ENCODE assay signal across 8 cellular contexts in the genomic region with DNA sequence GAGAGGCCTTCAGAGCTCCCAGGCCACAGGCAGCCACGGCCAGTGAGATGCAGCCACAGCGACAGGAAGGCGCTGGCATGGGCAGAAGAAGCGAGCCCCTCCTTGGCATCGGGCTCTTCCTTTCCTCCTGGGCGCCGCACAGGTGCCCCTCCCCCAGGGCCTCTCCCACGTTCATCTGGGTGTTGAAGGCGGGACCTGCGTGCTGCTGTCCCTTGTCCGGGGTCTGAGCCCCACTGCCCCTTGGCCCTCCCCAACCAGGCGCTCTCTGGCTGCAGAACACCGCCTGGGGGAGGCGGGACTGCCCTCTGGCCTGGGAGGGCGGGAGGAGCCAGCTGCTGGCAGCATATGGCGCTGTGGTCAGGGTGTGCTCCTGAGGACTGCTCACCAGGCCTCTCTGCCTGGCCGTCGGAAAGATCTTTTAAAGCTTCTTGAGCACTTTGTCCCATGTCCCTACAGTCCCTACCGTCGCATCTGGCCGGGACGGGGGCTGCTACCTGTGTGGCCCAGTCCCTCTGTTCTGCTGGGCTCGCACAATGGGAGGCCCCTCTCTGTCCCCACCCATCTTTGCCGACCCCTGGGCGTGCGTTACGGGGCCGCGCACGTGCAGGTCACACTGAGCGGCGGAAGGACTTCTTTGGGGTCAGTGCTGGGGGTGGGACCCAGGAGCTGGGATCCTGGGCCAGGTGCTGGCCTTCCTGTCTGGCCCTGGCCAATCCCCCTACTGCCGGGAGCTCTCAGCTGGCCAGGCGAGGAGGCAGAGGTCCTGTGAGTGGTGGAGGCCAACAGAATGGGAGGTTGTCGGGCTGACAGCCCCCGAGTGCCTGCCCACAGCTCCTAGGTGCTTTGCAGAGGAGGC. TPM values are rescaled to one million over a fixed set of nuclear protein-coding genes. Genes with fewer than 3 reads are reported as not detected.
A peak's percentile ranks its signal among the peaks of the same experiment; 100 is the strongest.
DNase-seq lines count a peak whose midpoint lies in the region; FAIRE-seq and TF ChIP-seq lines count a peak whose summit lies in the region.

No MANE protein-coding gene starts in this region.

- H3K9me3 ChIP-seq in tibial nerve: no peaks in the 10 kb centered on the region

- no peaks in the 10 kb centered on the region for H3K36me3 Mint-ChIP-seq in activated naive CD4-positive, alpha-beta T cell treated with anti-CD3 and anti-CD28 coated beads, Interleukin-2, amount 50 U/mL, for 24 hours
- H3K36me3 Mint-ChIP-seq in immature natural killer cell: no peaks in the 10 kb centered on the region

- no peaks in the 10 kb centered on the region for H3K27me3 ChIP-seq in tibial nerve

- H3K9me3 Mint-ChIP-seq in activated naive CD4-positive, alpha-beta T cell treated with anti-CD3 and anti-CD28 coated beads, Interleukin-2, amount 50 U/mL, for 24 hours: no peaks in the 10 kb centered on the region
- H3K9me3 Mint-ChIP-seq in immature natural killer cell: no peaks in the 10 kb centered on the region

- no peak for DNase-seq in activated naive CD4-positive, alpha-beta T cell treated with anti-CD3 and anti-CD28 coated beads, Interleukin-2, amount 50 U/mL, for 16 hours
- DNase-seq in immature natural killer cell (no peak), tibial nerve (ENCODE audit: low spot score in 2 of 2) (no peak), urothelium cell line (ENCODE audit: low spot score) (no peak), germinal center (ENCODE audit: low spot score) (no peak), D721Med (ENCODE audit: insufficient read length, low spot score) (no peak)

- no peaks in the 10 kb centered on the region for H3K27me3 Mint-ChIP-seq in activated naive CD4-positive, alpha-beta T cell treated with anti-CD3 and anti-CD28 coated beads, Interleukin-2, amount 50 U/mL, for 24 hours
- peaks cover 0 to 12% (median 0%) of the 10 kb centered on the region in 3 donors for H3K27me3 Mint-ChIP-seq in immature natural killer cell (ENCODE audit: low read depth in 3 of 3)

- TF ChIP-seq POLR2A in tibial nerve (IDR thresholded peaks at IDR 0.05): no peak

- H3K36me3 ChIP-seq in tibial nerve: peaks cover 0 to 44% (median 0%) of the 10 kb centered on the region in 3 donors

- no peak for TF ChIP-seq EP300 in tibial nerve (IDR thresholded peaks at IDR 0.05)

- H3K4me1 ChIP-seq in tibial nerve: peaks cover 0 to 51% (median 36%) of the 10 kb centered on the region in 4 donors

- peak overlapping the region; percentile 94 for H3K27ac ChIP-seq in VCaP
- H3K27ac ChIP-seq in tibial nerve: peak overlapping the region; percentile 10 to 88 (median 76)

- no peak overlapping the region for H3K27ac Mint-ChIP-seq in activated naive CD4-positive, alpha-beta T cell treated with anti-CD3 and anti-CD28 coated beads, Interleukin-2, amount 50 U/mL, for 24 hours
- H3K27ac Mint-ChIP-seq in immature natural killer cell: no peak overlapping the region

- TF ChIP-seq CTCF in VCaP (conservative IDR thresholded peaks at IDR 0.05): no peak
- TF ChIP-seq CTCF in tibial nerve (IDR thresholded peaks at IDR 0.05): no peak
- TF ChIP-seq CTCF in D721Med (IDR thresholded peaks at IDR 0.05; ENCODE audit: insufficient read depth, missing control alignments): no peak

- H3K4me1 Mint-ChIP-seq in activated naive CD4-positive, alpha-beta T cell treated with anti-CD3 and anti-CD28 coated beads, Interleukin-2, amount 50 U/mL, for 24 hours: peaks cover 12% of the 10 kb centered on the region
- H3K4me1 Mint-ChIP-seq in immature natural killer cell: peaks cover 20 to 22% of the 10 kb centered on the region in 2 donors

- H3K4me3 Mint-ChIP-seq in activated naive CD4-positive, alpha-beta T cell treated with anti-CD3 and anti-CD28 coated beads, Interleukin-2, amount 50 U/mL, for 24 hours: peak overlapping the region; percentile 91
- H3K4me3 Mint-ChIP-seq in immature natural killer cell: peak overlapping the region in 3 of 5 donors; percentile 3 to 72 (median 21)

- peak overlapping the region; percentile 63 to 90 (median 84) for H3K4me3 ChIP-seq in tibial nerve

- FAIRE-seq in urothelium cell line (lab: Jason Lieb, UNC): no peak
- no peak for FAIRE-seq in D721Med (lab: Jason Lieb, UNC)

- WGBS in tibial nerve, 2 donors: 35 to 39% methylated on average over 23 to 29 of the region's 36 CpGs

RNA-seq across cellular contexts. Expression of a gene that starts 1.7 kb away (rescaled TPM):
- 1 to 10 TPM; 5.6 to 7.5 (median 5.9) TPM for polyA plus RNA-seq in immature natural killer cell
- 10 to 100 TPM; 10.8 to 32.1 (median 22.6) TPM for total RNA-seq in tibial nerve

RNA-seq across cellular contexts. Expression of a gene that starts 10.6 kb away (rescaled TPM):
- 10 to 100 TPM; 43.1 to 79.4 (median 58.7) TPM for polyA plus RNA-seq in immature natural killer cell
- 10 to 100 TPM; 26.1 to 63.3 (median 35.8) TPM for total RNA-seq in tibial nerve

RNA-seq across cellular contexts. Expression of a gene that starts 30.0 kb away (rescaled TPM):
- 10 to 100 TPM; 12.4 to 40.4 (median 17.3) TPM for polyA plus RNA-seq in immature natural killer cell
- total RNA-seq in tibial nerve: 100 to 1,000 TPM in 2 of 4 donors, 10 to 100 TPM in 2; 75.2 to 166 (median 104) TPM

RNA-seq across cellular contexts. Expression of a gene that starts 30.2 kb away (rescaled TPM):
- polyA plus RNA-seq in immature natural killer cell: 10 to 100 TPM; 31.1 to 75.2 (median 61.8) TPM
- 10 to 100 TPM; 22.1 to 37.9 (median 34.3) TPM for total RNA-seq in tibial nerve

RNA-seq across cellular contexts. Expression of a gene that starts 47.2 kb away (rescaled TPM):
- 10 to 100 TPM in 1 of 3 donors, 1 to 10 TPM in 2; 1.8 to 21.7 (median 6.1) TPM for polyA plus RNA-seq in immature natural killer cell
- 10 to 100 TPM; 10.9 to 35.7 (median 14.4) TPM for total RNA-seq in tibial nerve
